In the genomic region with DNA sequence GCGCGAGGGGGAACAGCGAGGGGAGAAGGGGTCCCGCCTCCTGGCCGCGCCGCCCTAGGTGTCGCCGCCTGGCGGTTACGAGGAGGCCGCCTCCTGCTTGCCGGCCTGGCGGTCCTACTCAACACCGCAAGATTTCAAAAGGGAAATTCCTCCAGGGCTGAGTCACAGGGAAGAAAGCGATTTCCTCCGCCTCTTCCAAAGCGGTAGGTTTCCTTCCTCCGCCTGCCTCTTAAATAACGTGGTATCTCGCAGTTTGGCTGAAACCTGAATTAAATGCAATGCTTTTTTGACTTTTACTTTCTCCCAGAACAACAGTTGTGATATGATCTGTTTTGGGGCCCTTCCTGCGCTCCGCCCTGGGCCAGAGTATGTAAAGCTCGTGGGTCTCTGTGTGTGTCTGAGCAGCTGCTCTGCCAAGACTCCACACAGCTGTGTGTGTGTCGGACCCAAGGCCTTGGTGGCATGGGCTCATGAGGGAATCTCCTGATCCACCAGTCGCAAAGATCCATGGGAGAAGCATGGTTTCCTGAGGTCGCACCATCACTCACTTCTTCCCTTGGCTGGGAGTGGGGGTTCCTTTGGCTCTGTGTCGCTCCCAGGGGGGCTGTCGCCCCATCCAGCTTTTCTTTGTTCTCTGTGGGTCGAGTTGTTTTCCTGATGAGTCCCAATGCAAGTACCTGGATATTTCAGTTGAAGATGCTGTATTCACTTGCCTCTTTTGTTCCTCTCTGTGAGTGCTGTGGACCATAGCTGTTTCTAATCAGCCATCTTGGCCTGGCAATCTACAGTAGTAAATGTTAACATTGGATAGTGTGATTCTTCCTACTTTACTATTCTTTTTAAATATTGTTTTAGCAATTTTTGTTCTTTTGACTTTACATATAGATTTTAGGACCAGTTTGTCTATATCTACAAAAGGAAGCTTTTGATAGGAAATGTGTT, we compare ENCODE assay signal across 8 cellular contexts. TPM values are rescaled to one million over a fixed set of nuclear protein-coding genes. Genes with fewer than 3 reads are reported as not detected.
A peak's percentile ranks its signal among the peaks of the same experiment; 100 is the strongest.
DNase-seq lines count a peak whose midpoint lies in the region; ATAC-seq and TF ChIP-seq lines count a peak whose summit lies in the region.

No MANE protein-coding gene starts in this region.

- H3K4me1 ChIP-seq in A673 (ENCODE audit: insufficient read depth, low read length, poor library complexity, severe bottlenecking) = peaks cover 7% of the 10 kb centered on the region

- peak overlapping the region; percentile 69 for H3K27ac ChIP-seq in A673 (ENCODE audit: low read depth, low read length, poor library complexity, severe bottlenecking)

- peak; percentile 67 for TF ChIP-seq CTCF in A673 (conservative IDR thresholded peaks at IDR 0.05; ENCODE audit: low read depth, low read length)

- TSS peak; percentile 76 for BruUV-seq in A673 (replicated peaks; lab: Mats Ljungman, UMichigan)

- ATAC-seq in GM19463 (IDR thresholded peaks at IDR 0.05; ENCODE audit: unreplicated experiment) (peak; percentile 62), naive B cell (ENCODE audit: low read depth in 2 of 2) (peak; percentile 82 to 84), GM18519 (IDR thresholded peaks at IDR 0.05; ENCODE audit: low FRiP score, unreplicated experiment) (no peak)

- H3K9me3 ChIP-seq in A673 (ENCODE audit: low read depth, low read length, poor library complexity, severe bottlenecking) = no peaks in the 10 kb centered on the region

- CTCF ChIA-PET in A673 (lab: Charles Lee) = no interaction called here

- H3K9me3 Mint-ChIP-seq in naive B cell = peaks cover 0 to 6% (median 1%) of the 10 kb centered on the region in 7 donors

- H3K27ac Mint-ChIP-seq in naive B cell = peak overlapping the region; percentile 76 to 97 (median 92)

- H3K27me3 Mint-ChIP-seq in naive B cell = no peaks in the 10 kb centered on the region

- no peaks in the 10 kb centered on the region for H3K36me3 ChIP-seq in A673 (ENCODE audit: insufficient read depth, low read length, poor library complexity, severe bottlenecking)

- intact Hi-C loops in A673 (cut with micrococcal nuclease; ENCODE audit: unreplicated experiment) = no loop called here

- POLR2A ChIA-PET in A673 (lab: Charles Lee; ENCODE audit: low non-redundant PET) = interaction anchor here (0.5 to 0.6 kb wide), 2 partner anchors 59 to 60 kb away, joined by 3 to 8 read pairs; no protein-coding TSS in a partner anchor

- no peaks in the 10 kb centered on the region for H3K36me3 Mint-ChIP-seq in naive B cell

- H3K27me3 ChIP-seq in A673 (replicated peaks; ENCODE audit: insufficient read depth, low read depth, low read length, poor library complexity) = no peaks in the 10 kb centered on the region

- DNase-seq in A673 (ENCODE audit: low spot score) (peak; percentile 93), NOMO-1 treated with DMSO at 0.1 percent for 48 hours (lab: John Stamatoyannopoulos, UW; ENCODE audit: unreplicated experiment) (peak; percentile 56), fibroblast of gingiva (ENCODE audit: low read depth) (peak; percentile 86), naive B cell (peak; percentile 45)
- peak; percentile 66 to 78 for DNase-seq in activated T-cell treated with anti-CD3 and anti-CD28 coated beads, Interleukin-2, amount 50 U/mL, for 48 hours
- DNase-seq in stimulated activated CD8-positive, alpha-beta memory T cell treated with anti-CD3 and anti-CD28 coated beads, Interleukin-7, amount 100 ng/mL, for 4 hours (ENCODE audit: low read depth in 2 of 2) = peak; percentile 53 to 55

- H3K4me3 Mint-ChIP-seq in naive B cell = peak overlapping the region; percentile 82 to 92 (median 88)

- peaks cover 29 to 47% (median 36%) of the 10 kb centered on the region in 3 donors for H3K4me1 Mint-ChIP-seq in naive B cell

- peak overlapping the region; percentile 33 for H3K4me3 ChIP-seq in A673 (ENCODE audit: low read depth, low read length, poor library complexity, severe bottlenecking)

RNA-seq across cellular contexts. Expression of a gene that starts 31.6 kb away (rescaled TPM):
- total RNA-seq in A673 (2021) = 2.4 and 2.8 TPM in 2 replicates
- polyA plus RNA-seq in naive B cell (ENCODE audit: low read depth in 6 of 6) = 1 to 10 TPM; 5.1 to 10.0 (median 8.4) TPM
